1 cellular context compared by ENCODE assay signal in the genomic region with DNA sequence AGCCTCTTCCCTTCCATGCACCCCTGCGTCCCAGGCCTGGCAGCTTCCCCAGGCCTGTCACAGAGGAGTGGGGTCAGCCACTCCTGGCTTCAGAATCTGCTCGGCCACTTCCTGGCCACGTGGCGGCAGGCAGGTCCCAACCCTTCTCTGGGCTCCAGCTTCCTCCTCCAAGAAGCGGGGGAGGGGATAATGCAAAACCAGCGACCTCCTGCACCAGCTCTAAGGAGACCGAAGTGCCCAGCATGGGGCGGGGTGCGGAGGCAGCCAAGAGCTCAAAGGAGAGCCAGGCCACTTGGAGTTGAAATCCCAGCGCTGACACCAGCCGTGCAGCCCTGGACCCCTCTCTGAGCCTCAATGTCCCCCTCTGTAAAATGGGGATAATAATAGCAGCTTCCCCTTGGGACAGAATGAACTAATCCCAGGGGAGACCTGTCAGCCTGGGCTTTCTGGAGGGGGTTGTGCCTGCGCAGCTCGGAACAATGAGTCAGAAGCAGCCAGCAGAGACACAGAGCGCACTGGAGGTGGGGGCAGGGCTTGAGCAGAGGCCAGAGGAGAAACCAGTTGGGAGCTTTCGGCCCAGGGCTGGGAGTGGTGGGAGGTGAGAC.
TF ChIP-seq lines count a peak whose summit lies in the region.

No MANE protein-coding gene starts in this region.

TF ChIP-seq in HepG2, 621 proteins besides CTCF, POLR2A, EP300 and RAD21 (continued from another document):
- TF ChIP-seq ZGPAT (CRISPR knock-in tag; IDR thresholded peaks at IDR 0.05) (0 out of 2 replicates have a peak, but pooled peaks have one; percentile 22), MAFF (IDR thresholded peaks at IDR 0.05; ENCODE audit: low read depth, low read length) (no peak), EEA1 (CRISPR knock-in tag; IDR thresholded peaks at IDR 0.05; ENCODE audit: borderline replicate concordance) (no peak), TRIM24 (CRISPR knock-in tag; IDR thresholded peaks at IDR 0.05) (no peak), RBM39 (IDR thresholded peaks at IDR 0.05; ENCODE audit: low read depth, low read length, poor library complexity, severe bottlenecking) (no peak), KLF16 (CRISPR knock-in tag; IDR thresholded peaks at IDR 0.05) (no peak), ZBTB10 (CRISPR knock-in tag; IDR thresholded peaks at IDR 0.05; ENCODE audit: borderline replicate concordance) (no peak)
- TF ChIP-seq, protein P1, sequence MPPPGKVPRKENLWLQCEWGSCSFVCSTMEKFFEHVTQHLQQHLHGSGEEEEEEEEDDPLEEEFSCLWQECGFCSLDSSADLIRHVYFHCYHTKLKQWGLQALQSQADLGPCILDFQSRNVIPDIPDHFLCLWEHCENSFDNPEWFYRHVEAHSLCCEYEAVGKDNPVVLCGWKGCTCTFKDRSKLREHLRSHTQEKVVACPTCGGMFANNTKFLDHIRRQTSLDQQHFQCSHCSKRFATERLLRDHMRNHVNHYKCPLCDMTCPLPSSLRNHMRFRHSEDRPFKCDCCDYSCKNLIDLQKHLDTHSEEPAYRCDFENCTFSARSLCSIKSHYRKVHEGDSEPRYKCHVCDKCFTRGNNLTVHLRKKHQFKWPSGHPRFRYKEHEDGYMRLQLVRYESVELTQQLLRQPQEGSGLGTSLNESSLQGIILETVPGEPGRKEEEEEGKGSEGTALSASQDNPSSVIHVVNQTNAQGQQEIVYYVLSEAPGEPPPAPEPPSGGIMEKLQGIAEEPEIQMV (CRISPR knock-in tag; IDR thresholded peaks at IDR 0.05; ENCODE audit: low read depth): no peak
